ENCODE assay signal across 11 cellular contexts in the genomic region with DNA sequence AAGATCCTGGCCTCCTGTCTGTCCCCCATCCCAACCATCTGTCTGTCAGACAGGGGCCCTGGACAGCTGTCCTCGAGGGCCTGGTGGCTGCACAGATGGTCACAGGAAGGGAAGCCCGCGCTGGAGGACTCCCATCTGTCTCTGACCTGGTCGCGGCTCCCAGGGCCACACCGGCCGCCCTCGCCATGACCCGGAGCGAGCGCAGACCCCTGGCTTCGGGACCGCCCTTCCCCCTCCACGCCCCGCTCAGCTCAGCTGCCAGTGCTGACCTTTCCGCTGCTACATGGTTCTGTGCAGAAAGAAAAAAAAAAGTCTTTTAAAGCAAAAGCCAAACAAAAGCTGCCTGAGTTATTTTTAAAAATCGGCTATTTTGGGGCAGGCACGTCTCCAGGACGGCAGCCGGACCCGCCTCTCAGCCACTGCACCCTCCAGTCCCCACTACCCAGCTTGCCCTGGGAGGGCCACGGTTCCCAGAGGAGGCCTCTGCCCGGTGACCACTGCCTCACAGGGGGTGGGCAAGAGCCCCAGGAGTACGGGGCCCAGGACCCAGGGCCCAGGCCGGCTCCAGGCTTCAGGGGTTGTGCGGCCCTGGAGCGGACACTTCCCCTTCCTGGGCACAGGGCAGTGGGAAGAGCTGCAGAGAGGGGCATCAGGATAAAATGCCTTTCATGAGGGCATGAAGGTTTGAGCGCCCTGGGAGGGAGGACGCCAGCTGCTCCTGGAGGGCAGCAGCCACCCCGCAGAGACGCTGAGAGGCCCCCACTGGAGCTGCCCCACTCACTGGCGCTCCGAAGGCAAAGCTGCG. TPM values are rescaled to one million over a fixed set of nuclear protein-coding genes. Genes with fewer than 3 reads are reported as not detected.
A peak's percentile ranks its signal among the peaks of the same experiment; 100 is the strongest.
DNase-seq lines count a peak whose midpoint lies in the region; ATAC-seq, FAIRE-seq and TF ChIP-seq lines count a peak whose summit lies in the region.
"Had no signal": no experiment of that assay in that cellular context is flagged by ENCODE, and none has a peak within 500 bp of the region (broad histone marks: within the 10 kb centered on the region; RNA-seq: fewer than 3 reads in every experiment).

No MANE protein-coding gene starts in this region.

- H2AFZ ChIP-seq in GM23338 (no peak overlapping the region), K562 (ENCODE audit: low read depth, low read length) (no peak overlapping the region)

- H3K9me2 ChIP-seq in GM23338 (ENCODE audit: insufficient read depth), result no peaks in the 10 kb centered on the region

- H3K4me2 ChIP-seq in GM23338 (no peak overlapping the region; the same call in 1 of the 2 replicates), K562 (ENCODE audit: insufficient read depth, low read length) (no peak overlapping the region)

- H3K27ac ChIP-seq in GM23338 (ENCODE audit: low read depth) (peak overlapping the region; percentile 79), K562 (ENCODE audit: extremely low read depth, low read depth, low read length) (peak overlapping the region; percentile 92; the same call in 2 of the 3 replicates), skeletal muscle tissue (ENCODE audit: low read depth, low read length) (peak overlapping the region; percentile 81)
- no peak overlapping the region for H3K27ac ChIP-seq in CD8-positive, alpha-beta memory T cell (ENCODE audit: low read depth, low read length)

- H3K4me3 Mint-ChIP-seq in GM23338, result no peak overlapping the region
- H3K4me3 Mint-ChIP-seq in CD8-positive, alpha-beta memory T cell, result no peak overlapping the region

- TF ChIP-seq CTCF in GM23338 (conservative IDR thresholded peaks at IDR 0.05; ENCODE audit: low read depth in 2 of 2) (no peak), K562 (IDR thresholded peaks at IDR 0.05 in 2 of 3, conservative IDR thresholded peaks at IDR 0.05 in 1 of 3; ENCODE audit: insufficient read depth in 2 of 3, low read depth in 1 of 3, low read length in 3 of 3) (no peak)

- no peaks in the 10 kb centered on the region for H3K9me3 ChIP-seq in K562 (replicated peaks; ENCODE audit: control insufficient read depth, insufficient read depth, low read depth, low read length)
- H3K9me3 ChIP-seq in skeletal muscle tissue (ENCODE audit: control insufficient read depth in 3 of 3, low read length in 3 of 3), result no peaks in the 10 kb centered on the region
- H3K9me3 ChIP-seq in CD8-positive, alpha-beta memory T cell (ENCODE audit: low read length), result no peaks in the 10 kb centered on the region

- H3K9ac ChIP-seq in K562 (ENCODE audit: insufficient read depth in 1 of 2, low read depth in 2 of 2, low read length in 2 of 2) (peak overlapping the region; percentile 89 to 93; a peak in 3 of 4 replicates), skeletal muscle tissue (ENCODE audit: low read depth in 1 of 3, low read length in 3 of 3) (peak overlapping the region in 2 of 3 donors; percentile 53 to 71)

- H3K4me1 ChIP-seq in GM23338 (ENCODE audit: insufficient read depth), result peaks cover 28% of the 10 kb centered on the region
- peaks cover 30 to 87% of the 10 kb centered on the region in 2 experiments for H3K4me1 ChIP-seq in K562 (replicated peaks in 1 of 2; ENCODE audit: control insufficient read depth in 2 of 2, insufficient read depth in 2 of 2, low read length in 2 of 2)
- H3K4me1 ChIP-seq in skeletal muscle tissue (ENCODE audit: control insufficient read depth in 3 of 3, insufficient read depth in 3 of 3, low read length in 3 of 3), result peaks cover 70 to 82% (median 82%) of the 10 kb centered on the region in 3 donors
- H3K4me1 ChIP-seq in CD8-positive, alpha-beta memory T cell (ENCODE audit: insufficient read depth, low read length), result no peaks in the 10 kb centered on the region

- no peak for TF ChIP-seq EP300 in K562 (IDR thresholded peaks at IDR 0.05; ENCODE audit: low read length)

- intact Hi-C loops in K562 (cut with micrococcal nuclease), result no loop called here

- BruUV-seq in K562 (replicated peaks; lab: Mats Ljungman, UMichigan), result no TSS peak

- DNase-seq in GM23338 (ENCODE audit: low spot score) (no peak), K562 (ENCODE audit: extremely low read depth in 1 of 4, low spot score in 3 of 4) (peak in 1 of 4 experiments; percentile 37), left kidney (ENCODE audit: low read depth, low spot score) (peak; percentile 49)
- DNase-seq in CD8-positive, alpha-beta memory T cell, result no peak
- DNase-seq in activated effector memory CD4-positive, alpha-beta T cell treated with Interleukin-2 at 50 U/mL for 16 hours, result no peak
- DNase-seq: DMS153; stimulated activated CD4-positive, alpha-beta T cell treated with anti-CD3 and anti-CD28 coated beads, Interleukin-4, amount 100 ng/mL, for 4 hours had no signal

- H3K36me3 ChIP-seq in GM23338 (ENCODE audit: insufficient read depth) (no peaks in the 10 kb centered on the region; the same call in 1 of the 2 replicates), K562 (ENCODE audit: control insufficient read depth, insufficient read depth, low read length) (peaks cover 65% of the 10 kb centered on the region; the same call in 1 of the 3 replicates), skeletal muscle tissue (ENCODE audit: control insufficient read depth in 3 of 3, insufficient read depth in 3 of 3, low read length in 3 of 3) (peaks cover 0 to 3% (median under 1%) of the 10 kb centered on the region in 3 donors)
- H3K36me3 ChIP-seq in CD8-positive, alpha-beta memory T cell (ENCODE audit: insufficient read depth, low read length), result no peaks in the 10 kb centered on the region

- 80% methylated on average over 19 of the region's 34 CpGs for WGBS in K562 (ENCODE audit: insufficient coverage, low coverage, missing lambda C conversion rate)

- H4K20me1 ChIP-seq in GM23338 (replicated peaks; ENCODE audit: insufficient read depth) (peaks cover 12% of the 10 kb centered on the region), K562 (replicated peaks; ENCODE audit: control insufficient read depth, insufficient read depth, low read length) (0 out of 2 replicates have a peak, but pooled peaks cover 3% of the 10 kb centered on the region)

- ATAC-seq in GM23338, result no peak
- ATAC-seq in K562, result no peak
- no peak for ATAC-seq in HG03520 (IDR thresholded peaks at IDR 0.05; ENCODE audit: unreplicated experiment)
- ATAC-seq in GM18909 (IDR thresholded peaks at IDR 0.05; ENCODE audit: poor library complexity, unreplicated experiment), result no peak

- H3K27ac Mint-ChIP-seq in GM23338, result peak overlapping the region; percentile 61
- no peak overlapping the region for H3K27ac Mint-ChIP-seq in CD8-positive, alpha-beta memory T cell

- no peaks in the 10 kb centered on the region for H3F3A ChIP-seq in GM23338 (replicated peaks; ENCODE audit: low read depth)

- no peaks in the 10 kb centered on the region for H3K9me3 Mint-ChIP-seq in GM23338
- no peaks in the 10 kb centered on the region for H3K9me3 Mint-ChIP-seq in CD8-positive, alpha-beta memory T cell

- peaks cover 17% of the 10 kb centered on the region for H3K4me1 Mint-ChIP-seq in GM23338
- no peaks in the 10 kb centered on the region for H3K4me1 Mint-ChIP-seq in CD8-positive, alpha-beta memory T cell

- no peak for TF ChIP-seq RAD21 in K562 (CRISPR knock-in tag; conservative IDR thresholded peaks at IDR 0.05 in 1 of 2, IDR thresholded peaks at IDR 0.05 in 1 of 2)

- CTCF ChIA-PET in K562 (lab: Yijun Ruan, JAX; ENCODE audit: low intra/inter-chr PET ratio), result no interaction called here
- CTCF ChIA-PET in CD8-positive, alpha-beta memory T cell (lab: Charles Lee), result no interaction called here

- in situ Hi-C loops in K562 (cut with MboI), result no loop called here

- H3K9me1 ChIP-seq in K562 (ENCODE audit: control insufficient read depth, insufficient read depth, low read length), result no peaks in the 10 kb centered on the region

- H3K27me3 ChIP-seq in GM23338 (ENCODE audit: insufficient read depth) (no peaks in the 10 kb centered on the region), K562 (ENCODE audit: control insufficient read depth in 2 of 2, insufficient read depth in 2 of 2, low read length in 2 of 2) (no peaks in the 10 kb centered on the region), skeletal muscle tissue (ENCODE audit: control insufficient read depth in 3 of 3, insufficient read depth in 3 of 3, low read length in 3 of 3) (no peaks in the 10 kb centered on the region)
- H3K27me3 ChIP-seq in CD8-positive, alpha-beta memory T cell (ENCODE audit: insufficient read depth, low read length, poor library complexity, severe bottlenecking), result no peaks in the 10 kb centered on the region

- no peak for TF ChIP-seq POLR2A in K562 (conservative IDR thresholded peaks at IDR 0.05)

- POLR2A ChIA-PET in K562 (lab: Yijun Ruan, JAX), result interaction anchor here (0.5 kb wide), 1 partner anchor 11 kb away, joined by 3 read pairs; a partner anchor contains a TSS
- POLR2A ChIA-PET in CD8-positive, alpha-beta memory T cell (lab: Charles Lee), result no interaction called here

- no peak for FAIRE-seq in K562 (lab: Jason Lieb, UNC)
- FAIRE-seq: colon had no signal

- H3K79me2 ChIP-seq in GM23338 (replicated peaks; ENCODE audit: insufficient read depth) (peaks cover 65% of the 10 kb centered on the region), K562 (ENCODE audit: control insufficient read depth, insufficient read depth, low read length) (peaks cover 53% of the 10 kb centered on the region)

- peaks cover 3% of the 10 kb centered on the region; the same call in 2 of the 3 replicates for H3K36me3 Mint-ChIP-seq in GM23338 (ENCODE audit: low read depth)
- H3K36me3 Mint-ChIP-seq in CD8-positive, alpha-beta memory T cell, result no peaks in the 10 kb centered on the region

- H3K4me3 ChIP-seq in GM23338 (no peak overlapping the region), K562 (no peak overlapping the region), skeletal muscle tissue (ENCODE audit: low read length in 3 of 3) (peak overlapping the region in 2 of 3 donors; percentile 43 to 54)
- H3K4me3 ChIP-seq in CD8-positive, alpha-beta memory T cell (ENCODE audit: low read length), result no peak overlapping the region

- H3K27me3 Mint-ChIP-seq in GM23338 (ENCODE audit: insufficient read depth, low read depth, poor library complexity), result peaks cover 3% of the 10 kb centered on the region
- H3K27me3 Mint-ChIP-seq in CD8-positive, alpha-beta memory T cell, result no peaks in the 10 kb centered on the region

RNA-seq across cellular contexts. Expression of a gene that starts 10.8 kb away (rescaled TPM):
- total RNA-seq in GM23338 (2014; rRNA removed; shearing (Covaris generic)), result 215 and 298 TPM in 2 replicates
- polyA plus RNA-seq in GM23338 (2016; fragmentation: Nextera tagmentation; extraction: Ambion mirVana) (192 and 201 TPM in 2 replicates), K562 (2011; rRNA removed) (4.4 and 10.0 TPM in 2 replicates), K562 (2014; fragmentation: Illumina TruSeq; extraction: Trizol) (7.8 and 20.0 TPM in 2 replicates), K562 (2014; fragmentation: Nextera tagmentation; extraction: Ambion mirVana) (under 1 TPM; 0.31 to 0.48 TPM), K562 (2014; rRNA removed) (60.2 and 67.3 TPM in 2 replicates)
- total RNA-seq in K562 (2011; cell fraction: chromatin; rRNA removed; ENCODE audit: low replicate concordance), result 218 and 612 TPM in 2 replicates
- 256 and 378 TPM in 2 replicates for total RNA-seq in K562 (2011; cell fraction: nucleolus; rRNA removed)
- total RNA-seq in K562 (2011; cell fraction: nucleoplasm; rRNA removed), result 206 and 238 TPM in 2 replicates
- total RNA-seq in K562 (2014; rRNA removed) (26.4 and 38.3 TPM in 2 replicates), K562 (2014; rRNA removed; fragmentation: Illumina TruSeq; extraction: Trizol) (2.2 and 3.2 TPM in 2 replicates), K562 (2015; rRNA removed; fragmentation: Illumina TruSeq; extraction: Trizol) (11.3 and 11.7 TPM in 2 replicates), K562 (2021) (86.4 and 101 TPM in 2 replicates), skeletal muscle tissue (14.1 TPM)
- polyA plus RNA-seq in K562 (2011; cell fraction: cytosol; rRNA removed), result 3.9 and 11.1 TPM in 2 replicates
- polyA plus RNA-seq in K562 (2011; cell fraction: nucleus; rRNA removed), result 130 and 166 TPM in 2 replicates
- 49.7 and 63.1 TPM in 2 replicates for polyA plus RNA-seq in K562 (2012)
- 1.5 and 1.9 TPM in 2 replicates for polyA minus RNA-seq in K562 (2011; rRNA and poly(A)+ RNA removed)
- 11.0 and 21.3 TPM in 2 replicates for polyA minus RNA-seq in K562 (2011; cell fraction: cytosol; rRNA and poly(A)+ RNA removed)
- 33.7 and 42.1 TPM in 2 replicates for polyA minus RNA-seq in K562 (2011; cell fraction: nucleus; rRNA and poly(A)+ RNA removed)
- total RNA-seq in CD8-positive, alpha-beta memory T cell, result under 1 TPM; 0.13 to 0.78 TPM
- polyA plus RNA-seq in CD8-positive, alpha-beta memory T cell, result not detected

RNA-seq across cellular contexts. Expression of a gene that starts 30.6 kb away (rescaled TPM):
- 759 and 964 TPM in 2 replicates for total RNA-seq in GM23338 (2014; rRNA removed; shearing (Covaris generic))
- polyA plus RNA-seq in GM23338 (2016; fragmentation: Nextera tagmentation; extraction: Ambion mirVana), result 2,298 and 2,471 TPM in 2 replicates
- 256 and 439 TPM in 2 replicates for total RNA-seq in K562 (2011; cell fraction: chromatin; rRNA removed; ENCODE audit: low replicate concordance)
- total RNA-seq in K562 (2011; cell fraction: nucleolus; rRNA removed), result 1,390 and 1,394 TPM in 2 replicates
- total RNA-seq in K562 (2011; cell fraction: nucleoplasm; rRNA removed), result 1,168 and 2,200 TPM in 2 replicates
- total RNA-seq in K562 (2014; rRNA removed), result 1,801 and 2,504 TPM in 2 replicates
- total RNA-seq in K562 (2014; rRNA removed; fragmentation: Illumina TruSeq; extraction: Trizol), result 1,196 and 1,380 TPM in 2 replicates
- 1,567 and 1,716 TPM in 2 replicates for total RNA-seq in K562 (2015; rRNA removed; fragmentation: Illumina TruSeq; extraction: Trizol)
- 3,091 and 3,491 TPM in 2 replicates for total RNA-seq in K562 (2021)
- 5,647 and 7,256 TPM in 2 replicates for polyA plus RNA-seq in K562 (2011; rRNA removed)
- polyA plus RNA-seq in K562 (2011; cell fraction: cytosol; rRNA removed), result 8,200 and 10,658 TPM in 2 replicates
- polyA plus RNA-seq in K562 (2011; cell fraction: nucleus; rRNA removed), result 3,206 and 5,803 TPM in 2 replicates
- polyA plus RNA-seq in K562 (2012), result 4,519 and 5,994 TPM in 2 replicates
- polyA plus RNA-seq in K562 (2014; fragmentation: Illumina TruSeq; extraction: Trizol), result 1,908 and 2,386 TPM in 2 replicates
- 1,000 to 10,000 TPM; 3,588 to 3,968 TPM for polyA plus RNA-seq in K562 (2014; fragmentation: Nextera tagmentation; extraction: Ambion mirVana)
- 3,958 and 4,439 TPM in 2 replicates for polyA plus RNA-seq in K562 (2014; rRNA removed)
- polyA minus RNA-seq in K562 (2011; rRNA and poly(A)+ RNA removed), result 1,429 and 1,744 TPM in 2 replicates
- polyA minus RNA-seq in K562 (2011; cell fraction: cytosol; rRNA and poly(A)+ RNA removed), result 755 and 891 TPM in 2 replicates
- 430 and 792 TPM in 2 replicates for polyA minus RNA-seq in K562 (2011; cell fraction: nucleus; rRNA and poly(A)+ RNA removed)
- 1,418 TPM for total RNA-seq in skeletal muscle tissue
- 1,000 to 10,000 TPM; 2,034 to 2,072 TPM for total RNA-seq in CD8-positive, alpha-beta memory T cell
- polyA plus RNA-seq in CD8-positive, alpha-beta memory T cell, result 2,161 TPM

RNA-seq across cellular contexts. Expression of a gene that starts 50.7 kb away (rescaled TPM):
- total RNA-seq in GM23338 (2014; rRNA removed; shearing (Covaris generic)), result 12.6 and 12.7 TPM in 2 replicates
- polyA plus RNA-seq in GM23338 (2016; fragmentation: Nextera tagmentation; extraction: Ambion mirVana), result 4.3 and 5.1 TPM in 2 replicates
- total RNA-seq in K562 (2011; cell fraction: chromatin; rRNA removed; ENCODE audit: low replicate concordance), result 3.6 and 7.1 TPM in 2 replicates
- total RNA-seq in K562 (2011; cell fraction: nucleolus; rRNA removed), result 3.0 and 3.3 TPM in 2 replicates
- 2.5 and 3.0 TPM in 2 replicates for total RNA-seq in K562 (2011; cell fraction: nucleoplasm; rRNA removed)
- total RNA-seq in K562 (2014; rRNA removed), result 1.2 and 2.0 TPM in 2 replicates
- 0.93 and 1.3 TPM in 2 replicates for total RNA-seq in K562 (2014; rRNA removed; fragmentation: Illumina TruSeq; extraction: Trizol)
- total RNA-seq in K562 (2015; rRNA removed; fragmentation: Illumina TruSeq; extraction: Trizol), result 1.4 and 1.6 TPM in 2 replicates
- 3.7 and 4.2 TPM in 2 replicates for total RNA-seq in K562 (2021)
- 2.2 and 2.5 TPM in 2 replicates for polyA plus RNA-seq in K562 (2011; rRNA removed)
- 2.6 and 3.8 TPM in 2 replicates for polyA plus RNA-seq in K562 (2011; cell fraction: cytosol; rRNA removed)
- 5.3 and 9.0 TPM in 2 replicates for polyA plus RNA-seq in K562 (2011; cell fraction: nucleus; rRNA removed)
- 3.9 and 7.7 TPM in 2 replicates for polyA plus RNA-seq in K562 (2012)
- 2.7 and 3.2 TPM in 2 replicates for polyA plus RNA-seq in K562 (2014; fragmentation: Illumina TruSeq; extraction: Trizol)
- under 1 TPM; 0.46 to 0.72 TPM for polyA plus RNA-seq in K562 (2014; fragmentation: Nextera tagmentation; extraction: Ambion mirVana)
- 2.1 and 2.2 TPM in 2 replicates for polyA plus RNA-seq in K562 (2014; rRNA removed)
- 1.1 and 1.7 TPM in 2 replicates for polyA minus RNA-seq in K562 (2011; rRNA and poly(A)+ RNA removed)
- 5.1 and 5.4 TPM in 2 replicates for polyA minus RNA-seq in K562 (2011; cell fraction: cytosol; rRNA and poly(A)+ RNA removed)
- 1.6 and 1.7 TPM in 2 replicates for polyA minus RNA-seq in K562 (2011; cell fraction: nucleus; rRNA and poly(A)+ RNA removed)
- total RNA-seq in skeletal muscle tissue, result 1.0 TPM
- 1 to 10 TPM; 8.6 to 9.2 TPM for total RNA-seq in CD8-positive, alpha-beta memory T cell
- 3.2 TPM for polyA plus RNA-seq in CD8-positive, alpha-beta memory T cell

RNA-seq across cellular contexts. Expression of a gene that starts 53.5 kb away (rescaled TPM):
- total RNA-seq in GM23338 (2014; rRNA removed; shearing (Covaris generic)), result 223 and 243 TPM in 2 replicates
- polyA plus RNA-seq in GM23338 (2016; fragmentation: Nextera tagmentation; extraction: Ambion mirVana), result 206 and 224 TPM in 2 replicates
- total RNA-seq in K562 (2011; cell fraction: chromatin; rRNA removed; ENCODE audit: low replicate concordance), result 21.6 and 87.3 TPM in 2 replicates
- 87.6 and 87.7 TPM in 2 replicates for total RNA-seq in K562 (2011; cell fraction: nucleolus; rRNA removed)
- total RNA-seq in K562 (2011; cell fraction: nucleoplasm; rRNA removed), result 41.0 and 41.6 TPM in 2 replicates
- total RNA-seq in K562 (2014; rRNA removed), result 223 and 261 TPM in 2 replicates
- total RNA-seq in K562 (2014; rRNA removed; fragmentation: Illumina TruSeq; extraction: Trizol), result 22.5 and 32.1 TPM in 2 replicates
- 125 and 136 TPM in 2 replicates for total RNA-seq in K562 (2015; rRNA removed; fragmentation: Illumina TruSeq; extraction: Trizol)
- total RNA-seq in K562 (2021), result 159 and 160 TPM in 2 replicates
- 57.6 and 67.4 TPM in 2 replicates for polyA plus RNA-seq in K562 (2011; rRNA removed)
- polyA plus RNA-seq in K562 (2011; cell fraction: cytosol; rRNA removed), result 69.2 and 237 TPM in 2 replicates
- 65.6 and 116 TPM in 2 replicates for polyA plus RNA-seq in K562 (2011; cell fraction: nucleus; rRNA removed)
- 109 and 153 TPM in 2 replicates for polyA plus RNA-seq in K562 (2012)
- 49.3 and 107 TPM in 2 replicates for polyA plus RNA-seq in K562 (2014; fragmentation: Illumina TruSeq; extraction: Trizol)
- polyA plus RNA-seq in K562 (2014; fragmentation: Nextera tagmentation; extraction: Ambion mirVana), result 10 to 100 TPM in 1 of 2 experiments, 1 to 10 TPM in 1; 5.0 to 21.6 TPM
- polyA plus RNA-seq in K562 (2014; rRNA removed), result 192 and 201 TPM in 2 replicates
- polyA minus RNA-seq in K562 (2011; rRNA and poly(A)+ RNA removed), result 16.1 and 32.6 TPM in 2 replicates
- 51.8 and 55.0 TPM in 2 replicates for polyA minus RNA-seq in K562 (2011; cell fraction: cytosol; rRNA and poly(A)+ RNA removed)
- 42.8 and 44.0 TPM in 2 replicates for polyA minus RNA-seq in K562 (2011; cell fraction: nucleus; rRNA and poly(A)+ RNA removed)
- total RNA-seq in skeletal muscle tissue, result 41.8 TPM
- 100 to 1,000 TPM; 159 to 166 TPM for total RNA-seq in CD8-positive, alpha-beta memory T cell
- 101 TPM for polyA plus RNA-seq in CD8-positive, alpha-beta memory T cell

Comparison
In these comparisons a context has a peak if more than half of its experiments do, and no peak if none do; other contexts are left out.
1. H3K4me3 ChIP-seq: peak in skeletal muscle tissue (2 of 3); none in GM23338 (single experiment), K562 (single experiment) and CD8-positive, alpha-beta memory T cell (single experiment).